10 cellular contexts compared by ENCODE assay signal in the genomic region with DNA sequence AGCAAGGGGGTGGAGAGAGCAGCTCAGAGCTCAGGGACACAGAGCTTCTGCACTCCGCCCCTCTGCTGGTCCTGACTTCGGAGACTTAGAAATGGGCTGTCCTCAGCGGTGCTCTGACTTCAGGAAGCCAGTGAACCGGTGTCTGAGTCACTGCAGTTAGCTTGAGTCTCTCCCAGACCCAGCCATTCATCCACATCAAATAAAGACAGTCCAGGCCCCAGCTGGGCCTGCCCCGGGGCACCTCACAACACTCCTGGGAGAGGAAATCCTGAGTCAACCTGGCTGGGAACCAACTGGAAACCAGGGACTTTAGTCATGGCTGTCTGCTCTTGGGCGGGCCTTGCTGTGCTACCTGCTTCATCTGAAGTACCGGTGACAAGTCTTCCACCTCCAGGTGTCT. TPM values are rescaled to one million over a fixed set of nuclear protein-coding genes. Genes with fewer than 3 reads are reported as not detected.
DNase-seq lines count a peak whose midpoint lies in the region; ATAC-seq, FAIRE-seq and TF ChIP-seq lines count a peak whose summit lies in the region.
"Had no signal": no experiment of that assay in that cellular context is flagged by ENCODE, and none has a peak within 500 bp of the region (broad histone marks: within the 10 kb centered on the region; RNA-seq: fewer than 3 reads in every experiment).

No MANE protein-coding gene starts in this region.

- no peak overlapping the region for H3K27ac Mint-ChIP-seq in T-helper 2 cell treated with Interferon-gamma antibody and Interleukin-4, amounts not matched to agents 5 μg/mL and 100 μg/mL, for 36 hours

- peak overlapping the region; percentile 62 for H3K4me2 ChIP-seq in A549

- H3K4me3 Mint-ChIP-seq in T-helper 2 cell treated with Interferon-gamma antibody and Interleukin-4, amounts not matched to agents 5 μg/mL and 100 μg/mL, for 36 hours: no peak overlapping the region

- WGBS in A549 (ENCODE audit: missing lambda C conversion rate): 2% methylated on average over 4 of the region's 7 CpGs
- 71 to 90% methylated on average over 5 to 6 of the region's 7 CpGs for WGBS in mesodermal cell (ENCODE audit: insufficient coverage in 2 of 2), 2 experiments

- FAIRE-seq in A549 (lab: Jason Lieb, UNC) (peak; percentile 78), bronchial epithelial cell (lab: Jason Lieb, UNC) (peak; percentile 91)
- FAIRE-seq: islet of Langerhans had no signal

- H3K9me3 Mint-ChIP-seq in T-helper 2 cell treated with Interferon-gamma antibody and Interleukin-4, amounts not matched to agents 5 μg/mL and 100 μg/mL, for 36 hours: no peaks in the 10 kb centered on the region

- no peaks in the 10 kb centered on the region for H3K27me3 ChIP-seq in bronchial epithelial cell (ENCODE audit: control insufficient read depth, insufficient read depth, low read length)

- CTCF ChIA-PET in A549 (lab: Yijun Ruan, JAX): interaction anchor here (0.9 to 3.9 kb wide), 6 partner anchors 20 to 788 kb away, joined by 3 to 20 read pairs (median 4); no protein-coding TSS in a partner anchor

- no peaks in the 10 kb centered on the region for H3K36me3 ChIP-seq in bronchial epithelial cell (ENCODE audit: control insufficient read depth, insufficient read depth, low read length)
- H3K36me3 ChIP-seq in mesodermal cell (ENCODE audit: control insufficient read depth, insufficient read depth, low read length): no peaks in the 10 kb centered on the region

- H3K4me3 ChIP-seq in A549: no peak overlapping the region
- H3K4me3 ChIP-seq in bronchial epithelial cell (ENCODE audit: low read depth, low read length): no peak overlapping the region
- H3K4me3 ChIP-seq in mesodermal cell (ENCODE audit: extremely low read depth, insufficient read depth, low read length, poor library complexity, severe bottlenecking): no peak overlapping the region

- TF ChIP-seq POLR2A in A549 (IDR thresholded peaks at IDR 0.05; ENCODE audit: low read length): no peak

- peaks cover 6% of the 10 kb centered on the region for H3K9me3 ChIP-seq in A549
- H3K9me3 ChIP-seq in mesodermal cell (ENCODE audit: control insufficient read depth, low read length): peaks cover 7% of the 10 kb centered on the region

- TF ChIP-seq RAD21 in A549 (conservative IDR thresholded peaks at IDR 0.05 in 1 of 2, IDR thresholded peaks at IDR 0.05 in 1 of 2): peak in 1 of 2 experiments; percentile 0; a peak in 2 of 5 replicates

- TF ChIP-seq CTCF in A549 (IDR thresholded peaks at IDR 0.05) (no peak), bronchial epithelial cell (IDR thresholded peaks at IDR 0.05; ENCODE audit: insufficient read depth, low read length, severe bottlenecking) (no peak)

- peaks cover 11% of the 10 kb centered on the region for H3K4me1 Mint-ChIP-seq in T-helper 2 cell treated with Interferon-gamma antibody and Interleukin-4, amounts not matched to agents 5 μg/mL and 100 μg/mL, for 36 hours (ENCODE audit: low read depth)

- peak; percentile 86 to 88 for ATAC-seq in A549

- DNase-seq in A549 (ENCODE audit: low read depth in 1 of 2, low spot score in 1 of 2) (peak; percentile 90 to 96), HT1080 (ENCODE audit: low read depth) (peak; percentile 100), bronchial epithelial cell (ENCODE audit: low read depth) (peak; percentile 100), NCI-H1092 (lab: John Stamatoyannopoulos, UW) (no peak), activated gamma-delta T cell (lab: John Stamatoyannopoulos, UW) (no peak), NCI-H748 (lab: John Stamatoyannopoulos, UW; ENCODE audit: unreplicated experiment) (no peak)
- no peak for DNase-seq in T-helper 2 cell treated with Interferon-gamma antibody and Interleukin-4, amounts not matched to agents 5 μg/mL and 100 μg/mL, for 36 hours (ENCODE audit: low spot score)
- DNase-seq: activated CD8-positive, alpha-beta memory T cell treated with anti-CD3 and anti-CD28 coated beads, Interleukin-2, amount 50 U/mL, for 4 hours had no signal

- no peaks in the 10 kb centered on the region for H3K27me3 Mint-ChIP-seq in T-helper 2 cell treated with Interferon-gamma antibody and Interleukin-4, amounts not matched to agents 5 μg/mL and 100 μg/mL, for 36 hours (ENCODE audit: low read depth)

- POLR2A ChIA-PET in A549 (lab: Yijun Ruan, JAX): interaction anchor here (0.8 to 1.4 kb wide), 6 partner anchors 9 to 202 kb away, joined by 3 to 4 read pairs (median 3); no protein-coding TSS in a partner anchor

- H3K36me3 Mint-ChIP-seq in T-helper 2 cell treated with Interferon-gamma antibody and Interleukin-4, amounts not matched to agents 5 μg/mL and 100 μg/mL, for 36 hours (ENCODE audit: low read depth): no peaks in the 10 kb centered on the region

- peak; percentile 34 to 70; a peak in 2 of 5 replicates for TF ChIP-seq EP300 in A549 (IDR thresholded peaks at IDR 0.05)

- peak overlapping the region; percentile 97 to 99 for H3K27ac ChIP-seq in A549
- H3K27ac ChIP-seq in mesodermal cell (ENCODE audit: low read depth, low read length, severe bottlenecking): peak overlapping the region; percentile 80

- H3K4me1 ChIP-seq in A549 (peaks cover 70% of the 10 kb centered on the region), mesodermal cell (ENCODE audit: control insufficient read depth, insufficient read depth, low read length, poor library complexity, severe bottlenecking) (peaks cover 71% of the 10 kb centered on the region)

TF ChIP-seq in A549, 52 proteins besides CTCF, POLR2A, EP300 and RAD21 (continues in another document):
- no peak for TF ChIP-seq TFCP2L1 (CRISPR knock-in tag; IDR thresholded peaks at IDR 0.05)
- TF ChIP-seq MAFK (IDR thresholded peaks at IDR 0.05; ENCODE audit: partially characterized antibody): no peak
- no peak for TF ChIP-seq ZC3H11A (IDR thresholded peaks at IDR 0.05)
- TF ChIP-seq MAX (IDR thresholded peaks at IDR 0.05): peak; percentile 82
- TF ChIP-seq TP53 (CRISPR knock-in tag; IDR thresholded peaks at IDR 0.05): no peak
- TF ChIP-seq EHMT2 (IDR thresholded peaks at IDR 0.05; ENCODE audit: low read depth): no peak
- no peak for TF ChIP-seq NPAS2 (CRISPR knock-in tag; IDR thresholded peaks at IDR 0.05; ENCODE audit: borderline replicate concordance)
- TF ChIP-seq HOXA7 (CRISPR knock-in tag; IDR thresholded peaks at IDR 0.05): no peak
- TF ChIP-seq ELK1 (IDR thresholded peaks at IDR 0.05; ENCODE audit: low read depth, low read length): no peak
- TF ChIP-seq, protein P1, sequence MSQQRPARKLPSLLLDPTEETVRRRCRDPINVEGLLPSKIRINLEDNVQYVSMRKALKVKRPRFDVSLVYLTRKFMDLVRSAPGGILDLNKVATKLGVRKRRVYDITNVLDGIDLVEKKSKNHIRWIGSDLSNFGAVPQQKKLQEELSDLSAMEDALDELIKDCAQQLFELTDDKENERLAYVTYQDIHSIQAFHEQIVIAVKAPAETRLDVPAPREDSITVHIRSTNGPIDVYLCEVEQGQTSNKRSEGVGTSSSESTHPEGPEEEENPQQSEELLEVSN (IDR thresholded peaks at IDR 0.05; ENCODE audit: borderline replicate concordance, low read depth): no peak
- TF ChIP-seq RNF2 (IDR thresholded peaks at IDR 0.05; ENCODE audit: borderline replicate concordance, low read depth): no peak
- peak; percentile 85; the same call in 1 of the 2 replicates for TF ChIP-seq GATA3 (IDR thresholded peaks at IDR 0.05; ENCODE audit: borderline replicate concordance)
- no peak for TF ChIP-seq CBX8 (IDR thresholded peaks at IDR 0.05)
- TF ChIP-seq, protein P2, sequence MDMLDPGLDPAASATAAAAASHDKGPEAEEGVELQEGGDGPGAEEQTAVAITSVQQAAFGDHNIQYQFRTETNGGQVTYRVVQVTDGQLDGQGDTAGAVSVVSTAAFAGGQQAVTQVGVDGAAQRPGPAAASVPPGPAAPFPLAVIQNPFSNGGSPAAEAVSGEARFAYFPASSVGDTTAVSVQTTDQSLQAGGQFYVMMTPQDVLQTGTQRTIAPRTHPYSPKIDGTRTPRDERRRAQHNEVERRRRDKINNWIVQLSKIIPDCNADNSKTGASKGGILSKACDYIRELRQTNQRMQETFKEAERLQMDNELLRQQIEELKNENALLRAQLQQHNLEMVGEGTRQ (IDR thresholded peaks at IDR 0.05): no peak
- TF ChIP-seq, protein P3, sequence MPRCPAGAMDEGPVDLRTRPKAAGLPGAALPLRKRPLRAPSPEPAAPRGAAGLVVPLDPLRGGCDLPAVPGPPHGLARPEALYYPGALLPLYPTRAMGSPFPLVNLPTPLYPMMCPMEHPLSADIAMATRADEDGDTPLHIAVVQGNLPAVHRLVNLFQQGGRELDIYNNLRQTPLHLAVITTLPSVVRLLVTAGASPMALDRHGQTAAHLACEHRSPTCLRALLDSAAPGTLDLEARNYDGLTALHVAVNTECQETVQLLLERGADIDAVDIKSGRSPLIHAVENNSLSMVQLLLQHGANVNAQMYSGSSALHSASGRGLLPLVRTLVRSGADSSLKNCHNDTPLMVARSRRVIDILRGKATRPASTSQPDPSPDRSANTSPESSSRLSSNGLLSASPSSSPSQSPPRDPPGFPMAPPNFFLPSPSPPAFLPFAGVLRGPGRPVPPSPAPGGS (IDR thresholded peaks at IDR 0.05): no peak
- TF ChIP-seq SMC3 (IDR thresholded peaks at IDR 0.05): peak; percentile 45; the same call in 2 of the 3 replicates
- no peak for TF ChIP-seq HDAC2 (IDR thresholded peaks at IDR 0.05)

RNA-seq across cellular contexts. Expression of gene ITGB6, which starts 5.4 kb away (rescaled TPM):
- polyA plus RNA-seq in A549 (2011; rRNA removed) (4.8 and 5.0 TPM in 2 replicates), A549 (2017; fragmentation: RNase III; extraction: RNeasy Plus Mini Kit Qiagen cat#74134 plus additional on column Dnase treatment) (4.1 to 4.8 TPM (median 4.2 TPM) in 3 replicates)
- 1.5 and 1.9 TPM in 2 replicates for polyA plus RNA-seq in A549 (2012; cell fraction: cytosol; rRNA removed)
- polyA plus RNA-seq in A549 (2012; cell fraction: nucleus; rRNA removed): 4.0 and 5.1 TPM in 2 replicates
- 4.1 and 4.5 TPM in 2 replicates for polyA minus RNA-seq in A549 (2011; rRNA and poly(A)+ RNA removed)
- total RNA-seq in HT1080 (2014; rRNA removed; shearing (Covaris generic)): 0.05 and 0.33 TPM in 2 replicates
- polyA plus RNA-seq in HT1080 (2015; cell fraction: cytosol; rRNA removed): 0.16 and 0.24 TPM in 2 replicates
- 0.30 and 0.42 TPM in 2 replicates for polyA plus RNA-seq in HT1080 (2015; cell fraction: nucleus; rRNA removed)
- 21.1 and 31.5 TPM in 2 replicates for total RNA-seq in bronchial epithelial cell
- polyA plus RNA-seq in mesodermal cell (2013, experiment 1 of 2): not detected
- not detected for polyA plus RNA-seq in mesodermal cell (2013, experiment 2 of 2)

Comparison
In these comparisons a context has a peak if more than half of its experiments do, and no peak if none do; other contexts are left out.
1. DNase-seq: peak in A549 (2 of 2), HT1080 (single experiment) and bronchial epithelial cell (single experiment); none in NCI-H1092 (single experiment), T-helper 2 cell treated with Interferon-gamma antibody and Interleukin-4, amounts not matched to agents 5 μg/mL and 100 μg/mL, for 36 hours (single experiment), activated gamma-delta T cell (single experiment) and NCI-H748 (single experiment).
2. RNA of gene ITGB6, which starts 5.4 kb away (total RNA-seq): 21.1 to 31.5 TPM in bronchial epithelial cell; 0.05 to 0.33 TPM in HT1080; every median in the first group is over 10 times any median in the second.